ENCODE assay signal across 9 cellular contexts in genomic region chr9:136533775-136534157, GRCh38. TPM values are rescaled to one million over a fixed set of nuclear protein-coding genes. Genes with fewer than 3 reads are reported as not detected.
A peak's percentile ranks its signal among the peaks of the same experiment; 100 is the strongest.
DNase-seq lines count a peak whose midpoint lies in the region; ATAC-seq, FAIRE-seq and TF ChIP-seq lines count a peak whose summit lies in the region.
"Had no signal": no experiment of that assay in that cellular context is flagged by ENCODE, and none has a peak within 500 bp of the region (broad histone marks: within the 10 kb centered on the region; RNA-seq: fewer than 3 reads in every experiment).

No MANE protein-coding gene starts in this region.

- ATAC-seq in HG03097 (IDR thresholded peaks at IDR 0.05; ENCODE audit: low FRiP score, unreplicated experiment), result no peak
- ATAC-seq in sciatic nerve, result no peak

- dilution Hi-C loops in endothelial cell of umbilical vein (cut with MboI; ENCODE audit: extremely low pct_ligation_motif_present, low sequenced_read_pairs), result no loop called here

- H2AFZ ChIP-seq in endothelial cell of umbilical vein (ENCODE audit: low read depth, low read length), result no peak overlapping the region

- DNase-seq in GM19239 (ENCODE audit: insufficient read length, low spot score) (no peak), endothelial cell of umbilical vein (ENCODE audit: low read depth, low spot score) (no peak), NCI-H2029 treated with DMSO at 0.1 percent for 48 hours (lab: John Stamatoyannopoulos, UW) (no peak), AG08396 (ENCODE audit: low spot score) (no peak), sciatic nerve (ENCODE audit: low spot score) (no peak)
- peak; percentile 80 to 83 for DNase-seq in activated CD4-positive, alpha-beta T cell treated with anti-CD3 and anti-CD28 coated beads, Interleukin-2, amount 50 U/mL, for 4 hours
- peak; percentile 75 for DNase-seq in stimulated activated CD4-positive, alpha-beta T cell treated with anti-CD3 and anti-CD28 coated beads, Interleukin-2, amount 100 ng/mL, for 4 hours (ENCODE audit: low read depth)

- no peaks in the 10 kb centered on the region for H3K9me1 ChIP-seq in endothelial cell of umbilical vein (replicated peaks; ENCODE audit: control insufficient read depth, extremely low read depth, insufficient read depth, low read length)

- BruUV-seq in endothelial cell of umbilical vein (replicated peaks; lab: Mats Ljungman, UMichigan), result no TSS peak

- no peak overlapping the region for H3K4me2 ChIP-seq in endothelial cell of umbilical vein (ENCODE audit: insufficient read depth, low read length)

- peak; percentile 14 for FAIRE-seq in GM19239 (lab: Jason Lieb, UNC)
- peak; percentile 67 for FAIRE-seq in endothelial cell of umbilical vein (lab: Jason Lieb, UNC)
- FAIRE-seq: islet of Langerhans had no signal

- TF ChIP-seq POLR2A in endothelial cell of umbilical vein (IDR thresholded peaks at IDR 0.05; ENCODE audit: low read depth, low read length), result no peak

- POLR2A ChIA-PET in endothelial cell of umbilical vein (lab: Charles Lee), result no interaction called here

- H3K9me3 ChIP-seq in endothelial cell of umbilical vein (replicated peaks; ENCODE audit: control insufficient read depth, insufficient read depth, low read length), result no peaks in the 10 kb centered on the region

- H4K20me1 ChIP-seq in endothelial cell of umbilical vein (replicated peaks; ENCODE audit: control insufficient read depth, extremely low read depth, insufficient read depth, low read length), result no peaks in the 10 kb centered on the region

- H3K27me3 ChIP-seq in endothelial cell of umbilical vein (ENCODE audit: control insufficient read depth in 2 of 2, insufficient read depth in 2 of 2, low read length in 2 of 2), result no peaks in the 10 kb centered on the region

- H3K79me2 ChIP-seq in endothelial cell of umbilical vein (ENCODE audit: control insufficient read depth, insufficient read depth, low read length), result peaks cover 94% of the 10 kb centered on the region

- peaks cover 0 to 31% of the 10 kb centered on the region in 2 experiments for H3K36me3 ChIP-seq in endothelial cell of umbilical vein (ENCODE audit: control insufficient read depth in 2 of 2, extremely low read depth in 1 of 2, insufficient read depth in 2 of 2, low read length in 2 of 2)

- TF ChIP-seq CTCF in endothelial cell of umbilical vein (IDR thresholded peaks at IDR 0.05; ENCODE audit: extremely low read depth in 1 of 2, insufficient read depth in 1 of 2, low read depth in 1 of 2, low read length in 2 of 2), result no peak

- H3K4me3 ChIP-seq in endothelial cell of umbilical vein (replicated peaks in 1 of 3; ENCODE audit: insufficient read depth in 1 of 3, low read depth in 1 of 3, low read length in 3 of 3), result no peak overlapping the region

- no peak overlapping the region for H3K27ac ChIP-seq in endothelial cell of umbilical vein (ENCODE audit: insufficient read depth, low read depth, low read length)

- peaks cover 58% of the 10 kb centered on the region for H3K4me1 ChIP-seq in endothelial cell of umbilical vein (ENCODE audit: control insufficient read depth, extremely low read depth, insufficient read depth, low read length)

- CTCF ChIA-PET in endothelial cell of umbilical vein (lab: Charles Lee), result interaction anchor here (0.8 to 1.5 kb wide), 4 partner anchors 10 to 98 kb away, joined by 3 to 6 read pairs (median 4); no protein-coding TSS in a partner anchor

- no peak overlapping the region for H3K9ac ChIP-seq in endothelial cell of umbilical vein (replicated peaks; ENCODE audit: extremely low read depth, insufficient read depth, low read length)

- intact Hi-C loops in endothelial cell of umbilical vein (cut with micrococcal nuclease) (no loop called here), sciatic nerve (cut with DNase I) (no loop called here)

TF ChIP-seq in endothelial cell of umbilical vein, 7 proteins besides CTCF, POLR2A, EP300 and RAD21:
- TF ChIP-seq FOS (IDR thresholded peaks at IDR 0.05; ENCODE audit: borderline replicate concordance, insufficient read depth, low read length) (peak; percentile 39), GATA2 (IDR thresholded peaks at IDR 0.05; ENCODE audit: insufficient read depth, insufficient read length, low read depth, low read length) (no peak)

RNA-seq across cellular contexts. Expression of gene NOTCH1, which starts 12.1 kb away (rescaled TPM):
- total RNA-seq in endothelial cell of umbilical vein (153 and 161 TPM in 2 replicates), sciatic nerve (84.2 TPM)
- polyA plus RNA-seq in endothelial cell of umbilical vein, result 27.0 and 31.7 TPM in 2 replicates
- polyA plus RNA-seq in endothelial cell of umbilical vein (2011; cell fraction: cytosol; rRNA removed), result 22.4 and 26.2 TPM in 2 replicates
- 75.3 and 84.8 TPM in 2 replicates for polyA plus RNA-seq in endothelial cell of umbilical vein (2011; cell fraction: nucleus; rRNA removed)
- 33.7 and 50.3 TPM in 2 replicates for polyA plus RNA-seq in endothelial cell of umbilical vein (2012)
- 52.5 and 73.2 TPM in 2 replicates for polyA minus RNA-seq in endothelial cell of umbilical vein
- polyA minus RNA-seq in endothelial cell of umbilical vein (2011; cell fraction: cytosol; rRNA and poly(A)+ RNA removed), result 13.9 TPM
- 49.7 and 95.4 TPM in 2 replicates for polyA minus RNA-seq in endothelial cell of umbilical vein (2011; cell fraction: nucleus; rRNA and poly(A)+ RNA removed)

RNA-seq across cellular contexts. Expression of gene SEC16A, which starts 50.9 kb away (rescaled TPM):
- total RNA-seq in endothelial cell of umbilical vein (76.7 and 80.6 TPM in 2 replicates), sciatic nerve (52.2 TPM)
- polyA plus RNA-seq in endothelial cell of umbilical vein, result 33.5 and 34.5 TPM in 2 replicates
- polyA plus RNA-seq in endothelial cell of umbilical vein (2011; cell fraction: cytosol; rRNA removed), result 38.4 and 38.9 TPM in 2 replicates
- polyA plus RNA-seq in endothelial cell of umbilical vein (2011; cell fraction: nucleus; rRNA removed), result 116 and 118 TPM in 2 replicates
- 61.7 and 62.2 TPM in 2 replicates for polyA plus RNA-seq in endothelial cell of umbilical vein (2012)
- polyA minus RNA-seq in endothelial cell of umbilical vein, result 41.8 and 45.2 TPM in 2 replicates
- 46.3 TPM for polyA minus RNA-seq in endothelial cell of umbilical vein (2011; cell fraction: cytosol; rRNA and poly(A)+ RNA removed)
- 40.9 and 44.0 TPM in 2 replicates for polyA minus RNA-seq in endothelial cell of umbilical vein (2011; cell fraction: nucleus; rRNA and poly(A)+ RNA removed)

Comparison
In these comparisons a context has a peak if more than half of its experiments do, and no peak if none do; other contexts are left out.
1. DNase-seq: peak in activated CD4-positive, alpha-beta T cell treated with anti-CD3 and anti-CD28 coated beads, Interleukin-2, amount 50 U/mL, for 4 hours (2 of 2) and stimulated activated CD4-positive, alpha-beta T cell treated with anti-CD3 and anti-CD28 coated beads, Interleukin-2, amount 100 ng/mL, for 4 hours (single experiment); none in GM19239 (single experiment), endothelial cell of umbilical vein (single experiment), NCI-H2029 treated with DMSO at 0.1 percent for 48 hours (single experiment), AG08396 (single experiment) and sciatic nerve (single experiment).